In genomic region chr13:101746513-101746912, GRCh38 we compare ENCODE assay signal across 26 cellular contexts.
"Had no signal": no experiment of that assay in that cellular context is flagged by ENCODE, and none has a peak within 500 bp of the region (broad histone marks: within the 10 kb centered on the region; RNA-seq: fewer than 3 reads in every experiment).

No MANE protein-coding gene starts in this region.

- H3K27ac ChIP-seq: coronary artery, dorsolateral prefrontal cortex, epithelial cell of prostate, esophagus squamous epithelium, gastrocnemius medialis, heart right ventricle, left ventricle myocardium inferior, lower lobe of right lung had no signal

- DNase-seq: dermis blood vessel endothelial cell; dorsolateral prefrontal cortex; effector CD4-positive, alpha-beta T cell; effector memory CD4-positive, alpha-beta T cell; endodermal cell; erythroblast; esophagus squamous epithelium; foreskin fibroblast; foreskin melanocyte; gastrocnemius medialis; glutamatergic neuron; head of caudate nucleus; heart right ventricle; hippocampal formation; left cardiac atrium; left ventricle myocardium inferior; lower lobe of right lung; mesenchymal stem cell; mucosa of descending colon; naive B cell had no signal

- H3K27me3 ChIP-seq: dorsolateral prefrontal cortex, esophagus squamous epithelium, gastrocnemius medialis, heart right ventricle had no signal

- H3K9me3 ChIP-seq: esophagus squamous epithelium, gastrocnemius medialis, heart right ventricle, left ventricle myocardium inferior, lower lobe of right lung, mucosa of descending colon had no signal

- H3K4me3 ChIP-seq: coronary artery, dorsolateral prefrontal cortex, esophagus squamous epithelium, gastrocnemius medialis, heart right ventricle, left ventricle myocardium inferior, lower lobe of right lung, mucosa of descending colon had no signal

- FAIRE-seq: colon, endometrium, keratinocyte had no signal

- H3K4me1 ChIP-seq: esophagus squamous epithelium, gastrocnemius medialis, lower lobe of right lung had no signal

- ATAC-seq: esophagus mucosa, gastrocnemius medialis, heart right ventricle, left cardiac atrium, lower lobe of right lung, mucosa of descending colon had no signal

- H3K36me3 ChIP-seq: esophagus squamous epithelium, gastrocnemius medialis, heart right ventricle, left ventricle myocardium inferior, lower lobe of right lung had no signal
